33 cellular contexts compared by ENCODE assay signal in genomic region chr19:6167115-6167514, GRCh38. TPM values are rescaled to one million over a fixed set of nuclear protein-coding genes. Genes with fewer than 3 reads are reported as not detected.
"Had no signal": no experiment of that assay in that cellular context is flagged by ENCODE, and none has a peak within 500 bp of the region (broad histone marks: within the 10 kb centered on the region; RNA-seq: fewer than 3 reads in every experiment).

No MANE protein-coding gene starts in this region.

- H3K9me3 ChIP-seq: colonic mucosa, esophagus squamous epithelium, left lung, lower lobe of right lung, mucosa of descending colon had no signal

- ATAC-seq: effector memory CD8-positive, alpha-beta T cell; esophagus mucosa; gastrocnemius medialis; heart right ventricle; left cardiac atrium; left lung; left ventricle myocardium superior; mucosa of descending colon had no signal

- FAIRE-seq: endometrium, islet of Langerhans, keratinocyte had no signal

- H3K27ac ChIP-seq: colonic mucosa, epithelial cell of prostate, esophagus squamous epithelium, gastrocnemius medialis, heart right ventricle, left lung, lower lobe of right lung had no signal

- H3K4me1 ChIP-seq: colonic mucosa, esophagus squamous epithelium, gastrocnemius medialis, lower lobe of right lung had no signal

- H3K4me3 ChIP-seq: colonic mucosa, esophagus squamous epithelium, gastrocnemius medialis, heart right ventricle, left lung, lower lobe of right lung, mucosa of descending colon had no signal

- H3K27me3 ChIP-seq: colonic mucosa, esophagus squamous epithelium, gastrocnemius medialis, heart right ventricle, left lung had no signal

- H3K36me3 ChIP-seq: colonic mucosa, esophagus squamous epithelium, gastrocnemius medialis, heart right ventricle, left lung, lower lobe of right lung had no signal

- DNase-seq: colonic mucosa; cortex of kidney; effector CD8-positive, alpha-beta T cell; effector memory CD8-positive, alpha-beta T cell; endodermal cell; erythroblast; esophagus squamous epithelium; foreskin fibroblast; foreskin melanocyte; gastrocnemius medialis; glutamatergic neuron; head of caudate nucleus; heart right ventricle; hippocampal formation; left cardiac atrium; left lung; left ventricle myocardium superior; lower lobe of right lung; mesenchymal stem cell; mucosa of descending colon had no signal

RNA-seq across cellular contexts. Expression of gene ACSBG2, which starts 31.6 kb away (rescaled TPM):
- total RNA-seq: colonic mucosa, dermis microvascular lymphatic vessel endothelial cell, endodermal cell, esophagus mucosa, gastrocnemius medialis, glomerular endothelial cell, heart right ventricle, kidney epithelial cell, left cardiac atrium, left lung, left ventricle myocardium superior, lower leg skin, lung microvascular endothelial cell, mesenteric fat pad, mesothelial cell of epicardium, mucosa of descending colon, myocyte had no signal
- polyA plus RNA-seq: heart right ventricle, keratinocyte had no signal
